14 cellular contexts compared by ENCODE assay signal in genomic region chr18:10300739-10301138, GRCh38.
DNase-seq lines count a peak whose midpoint lies in the region; ATAC-seq and TF ChIP-seq lines count a peak whose summit lies in the region.
"Had no signal": no experiment of that assay in that cellular context is flagged by ENCODE, and none has a peak within 500 bp of the region (broad histone marks: within the 10 kb centered on the region; RNA-seq: fewer than 3 reads in every experiment).

No MANE protein-coding gene starts in this region.

- H3K27ac Mint-ChIP-seq in GM23338, result no peak overlapping the region
- H3K27ac Mint-ChIP-seq in activated naive CD4-positive, alpha-beta T cell treated with anti-CD3 and anti-CD28 coated beads, Interleukin-2, amount 10 ng/mL, durations not matched to agents 7 days and 5 days, result no peak overlapping the region
- H3K27ac Mint-ChIP-seq: CD4-positive, alpha-beta memory T cell had no signal

- H3K9me2 ChIP-seq in GM23338 (ENCODE audit: insufficient read depth), result 0 out of 2 replicates have a peak, but pooled peaks cover 10% of the 10 kb centered on the region
- H3K9me2 ChIP-seq in OCI-LY7 (ENCODE audit: insufficient read depth, low read length), result no peaks in the 10 kb centered on the region

- peaks cover 9% of the 10 kb centered on the region for H3K4me1 Mint-ChIP-seq in GM23338
- no peaks in the 10 kb centered on the region for H3K4me1 Mint-ChIP-seq in activated naive CD4-positive, alpha-beta T cell treated with anti-CD3 and anti-CD28 coated beads, Interleukin-2, amount 10 ng/mL, durations not matched to agents 7 days and 5 days
- H3K4me1 Mint-ChIP-seq: CD4-positive, alpha-beta memory T cell had no signal

- CTCF ChIA-PET in OCI-LY7 (lab: Charles Lee; ENCODE audit: unreplicated experiment), result interaction anchor here (0.6 kb wide), 1 partner anchor 33 kb away, joined by 9 read pairs; no protein-coding TSS in a partner anchor
- CTCF ChIA-PET in activated naive CD4-positive, alpha-beta T cell treated with anti-CD3 and anti-CD28 coated beads, Interleukin-2, amount 10 ng/mL, durations not matched to agents 7 days and 5 days (lab: Charles Lee), result no interaction called here

- H2AFZ ChIP-seq in GM23338 (0 out of 2 replicates have a peak overlapping the region, but pooled peaks have one; percentile 52), OCI-LY7 (ENCODE audit: low read length) (no peak overlapping the region)

- DNase-seq in GM23338 (ENCODE audit: low spot score) (no peak), OCI-LY7 (ENCODE audit: low spot score) (no peak), NCI-H2107 (lab: John Stamatoyannopoulos, UW) (no peak)
- no peak for DNase-seq in activated naive CD4-positive, alpha-beta T cell treated with anti-CD3 and anti-CD28 coated beads, Interleukin-2, amount 10 ng/mL, durations not matched to agents 7 days and 5 days
- DNase-seq: Calu3; CD4-positive, alpha-beta memory T cell; COR-L47; DMS53; DMS79 treated with DMSO at 0.1 percent for 48 hours; GF-D8; H7; HCEC 1CT had no signal

- H3K9ac ChIP-seq in BLaER1 treated with 17β-estradiol and CSF1 and Interleukin-3, amounts not matched to agents 10 nM and 100 nM, result no peak overlapping the region

- peaks cover 62 to 71% (median 66%) of the 10 kb centered on the region in 10 experiments for H3K4me1 ChIP-seq in BLaER1 treated with 17β-estradiol and CSF1 and Interleukin-3, amounts not matched to agents 10 nM and 100 nM
- H3K4me1 ChIP-seq in GM23338 (ENCODE audit: insufficient read depth) (no peaks in the 10 kb centered on the region), OCI-LY7 (ENCODE audit: insufficient read depth, low read length, poor library complexity, severe bottlenecking) (peaks cover 58% of the 10 kb centered on the region)

- H4K20me1 ChIP-seq in BLaER1 treated with 17β-estradiol and CSF1 and Interleukin-3, amounts not matched to agents 10 nM and 100 nM, result no peaks in the 10 kb centered on the region
- H4K20me1 ChIP-seq in GM23338 (replicated peaks; ENCODE audit: insufficient read depth) (no peaks in the 10 kb centered on the region), OCI-LY7 (ENCODE audit: insufficient read depth, low read length) (no peaks in the 10 kb centered on the region)

- POLR2A ChIA-PET in OCI-LY7 (lab: Charles Lee), result no interaction called here

- H3K9me3 ChIP-seq in BLaER1 treated with 17β-estradiol and CSF1 and Interleukin-3, amounts not matched to agents 10 nM and 100 nM (replicated peaks in 1 of 11), result peaks cover 0 to 4% (median 0%) of the 10 kb centered on the region in 11 experiments; a peak in 1 of 22 replicates
- H3K9me3 ChIP-seq in OCI-LY7 (ENCODE audit: low read length), result no peaks in the 10 kb centered on the region

- ATAC-seq in GM23338 (no peak), GM21786 (IDR thresholded peaks at IDR 0.05; ENCODE audit: unreplicated experiment) (no peak)

- no peaks in the 10 kb centered on the region; the same call in 2 of the 3 replicates for H3K36me3 Mint-ChIP-seq in GM23338 (ENCODE audit: low read depth)
- no peaks in the 10 kb centered on the region for H3K36me3 Mint-ChIP-seq in activated naive CD4-positive, alpha-beta T cell treated with anti-CD3 and anti-CD28 coated beads, Interleukin-2, amount 10 ng/mL, durations not matched to agents 7 days and 5 days
- H3K36me3 Mint-ChIP-seq: CD4-positive, alpha-beta memory T cell had no signal

- H3K4me3 ChIP-seq in BLaER1 treated with 17β-estradiol and CSF1 and Interleukin-3, amounts not matched to agents 10 nM and 100 nM, result no peak overlapping the region
- no peak overlapping the region for H3K4me3 ChIP-seq in GM23338
- H3K4me3 ChIP-seq in OCI-LY7 (ENCODE audit: low read depth, low read length, poor library complexity, severe bottlenecking), result no peak overlapping the region

- H3F3A ChIP-seq in GM23338 (replicated peaks; ENCODE audit: low read depth), result no peaks in the 10 kb centered on the region

- BruUV-seq in OCI-LY7 (replicated peaks; lab: Mats Ljungman, UMichigan), result no TSS peak

- H3K9me3 Mint-ChIP-seq in GM23338, result peaks cover 3% of the 10 kb centered on the region; the same call in 1 of the 3 replicates
- H3K9me3 Mint-ChIP-seq in activated naive CD4-positive, alpha-beta T cell treated with anti-CD3 and anti-CD28 coated beads, Interleukin-2, amount 10 ng/mL, durations not matched to agents 7 days and 5 days, result no peaks in the 10 kb centered on the region

- TF ChIP-seq CTCF in GM23338 (conservative IDR thresholded peaks at IDR 0.05; ENCODE audit: low read depth in 2 of 2), result no peak
- TF ChIP-seq CTCF in OCI-LY7 (conservative IDR thresholded peaks at IDR 0.05; ENCODE audit: low read length), result no peak

- no peaks in the 10 kb centered on the region for H3K36me3 ChIP-seq in BLaER1 treated with 17β-estradiol and CSF1 and Interleukin-3, amounts not matched to agents 10 nM and 100 nM
- H3K36me3 ChIP-seq in GM23338 (ENCODE audit: insufficient read depth), result no peaks in the 10 kb centered on the region
- no peaks in the 10 kb centered on the region for H3K36me3 ChIP-seq in OCI-LY7 (ENCODE audit: insufficient read depth, low read length)

- peak overlapping the region; percentile 14 to 83 (median 76); a peak in 18 of 22 replicates for H3K4me2 ChIP-seq in BLaER1 treated with 17β-estradiol and CSF1 and Interleukin-3, amounts not matched to agents 10 nM and 100 nM
- no peak overlapping the region for H3K4me2 ChIP-seq in GM23338
- peak overlapping the region; percentile 48 for H3K4me2 ChIP-seq in OCI-LY7 (ENCODE audit: low read length)

- H3K4me3 Mint-ChIP-seq in GM23338, result no peak overlapping the region
- H3K4me3 Mint-ChIP-seq in activated naive CD4-positive, alpha-beta T cell treated with anti-CD3 and anti-CD28 coated beads, Interleukin-2, amount 10 ng/mL, durations not matched to agents 7 days and 5 days, result no peak overlapping the region
- H3K4me3 Mint-ChIP-seq: CD4-positive, alpha-beta memory T cell had no signal

- H3K27me3 ChIP-seq in BLaER1 treated with 17β-estradiol and CSF1 and Interleukin-3, amounts not matched to agents 10 nM and 100 nM, result no peaks in the 10 kb centered on the region
- no peaks in the 10 kb centered on the region for H3K27me3 ChIP-seq in GM23338 (ENCODE audit: insufficient read depth)

- no peaks in the 10 kb centered on the region for H3K79me2 ChIP-seq in GM23338 (replicated peaks; ENCODE audit: insufficient read depth)
- H3K79me2 ChIP-seq in OCI-LY7 (ENCODE audit: insufficient read depth, low read depth, low read length), result no peaks in the 10 kb centered on the region

- intact Hi-C loops in OCI-LY7 (cut with micrococcal nuclease; ENCODE audit: unreplicated experiment), result no loop called here

- H3K27ac ChIP-seq in BLaER1 treated with 17β-estradiol and CSF1 and Interleukin-3, amounts not matched to agents 10 nM and 100 nM, result no peak overlapping the region; a peak in 2 of 22 replicates
- no peak overlapping the region for H3K27ac ChIP-seq in GM23338 (ENCODE audit: low read depth)
- H3K27ac ChIP-seq in OCI-LY7 (ENCODE audit: low read depth, low read length, poor library complexity, severe bottlenecking), result no peak overlapping the region

- peaks cover 7% of the 10 kb centered on the region for H3K27me3 Mint-ChIP-seq in GM23338 (ENCODE audit: insufficient read depth, low read depth, poor library complexity)
- H3K27me3 Mint-ChIP-seq in activated naive CD4-positive, alpha-beta T cell treated with anti-CD3 and anti-CD28 coated beads, Interleukin-2, amount 10 ng/mL, durations not matched to agents 7 days and 5 days, result no peaks in the 10 kb centered on the region
